1 cellular context compared by ENCODE assay signal in the genomic region with DNA sequence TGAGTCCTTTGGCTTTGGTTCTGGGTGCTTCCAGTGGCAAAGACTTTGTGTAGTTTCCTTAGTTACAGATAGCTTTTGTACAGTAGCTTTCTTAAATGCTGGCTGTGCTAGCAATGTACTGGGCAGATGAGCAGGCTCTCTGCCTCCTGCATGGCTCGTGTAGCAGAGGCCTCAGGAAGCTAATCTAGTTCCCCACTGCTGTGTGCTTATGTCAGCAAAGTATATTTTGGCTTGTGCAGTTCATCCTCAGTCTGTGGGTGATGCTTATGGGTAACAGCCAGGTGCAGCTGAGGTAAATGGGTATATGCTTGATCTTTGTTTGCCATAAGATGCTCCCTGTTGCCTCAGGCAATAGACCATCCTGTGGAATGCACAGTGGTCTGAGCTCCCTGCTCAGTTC.
TF ChIP-seq lines count a peak whose summit lies in the region.

No MANE protein-coding gene starts in this region.

TF ChIP-seq in WTC11, 78 proteins besides CTCF, POLR2A, EP300 and RAD21 (continued from another document):
- TF ChIP-seq, protein P1, sequence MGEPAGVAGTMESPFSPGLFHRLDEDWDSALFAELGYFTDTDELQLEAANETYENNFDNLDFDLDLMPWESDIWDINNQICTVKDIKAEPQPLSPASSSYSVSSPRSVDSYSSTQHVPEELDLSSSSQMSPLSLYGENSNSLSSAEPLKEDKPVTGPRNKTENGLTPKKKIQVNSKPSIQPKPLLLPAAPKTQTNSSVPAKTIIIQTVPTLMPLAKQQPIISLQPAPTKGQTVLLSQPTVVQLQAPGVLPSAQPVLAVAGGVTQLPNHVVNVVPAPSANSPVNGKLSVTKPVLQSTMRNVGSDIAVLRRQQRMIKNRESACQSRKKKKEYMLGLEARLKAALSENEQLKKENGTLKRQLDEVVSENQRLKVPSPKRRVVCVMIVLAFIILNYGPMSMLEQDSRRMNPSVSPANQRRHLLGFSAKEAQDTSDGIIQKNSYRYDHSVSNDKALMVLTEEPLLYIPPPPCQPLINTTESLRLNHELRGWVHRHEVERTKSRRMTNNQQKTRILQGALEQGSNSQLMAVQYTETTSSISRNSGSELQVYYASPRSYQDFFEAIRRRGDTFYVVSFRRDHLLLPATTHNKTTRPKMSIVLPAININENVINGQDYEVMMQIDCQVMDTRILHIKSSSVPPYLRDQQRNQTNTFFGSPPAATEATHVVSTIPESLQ (CRISPR knock-in tag; IDR thresholded peaks at IDR 0.05) = no peak
